Comparison of ENCODE assay signal across 2 cellular contexts in the genomic region with DNA sequence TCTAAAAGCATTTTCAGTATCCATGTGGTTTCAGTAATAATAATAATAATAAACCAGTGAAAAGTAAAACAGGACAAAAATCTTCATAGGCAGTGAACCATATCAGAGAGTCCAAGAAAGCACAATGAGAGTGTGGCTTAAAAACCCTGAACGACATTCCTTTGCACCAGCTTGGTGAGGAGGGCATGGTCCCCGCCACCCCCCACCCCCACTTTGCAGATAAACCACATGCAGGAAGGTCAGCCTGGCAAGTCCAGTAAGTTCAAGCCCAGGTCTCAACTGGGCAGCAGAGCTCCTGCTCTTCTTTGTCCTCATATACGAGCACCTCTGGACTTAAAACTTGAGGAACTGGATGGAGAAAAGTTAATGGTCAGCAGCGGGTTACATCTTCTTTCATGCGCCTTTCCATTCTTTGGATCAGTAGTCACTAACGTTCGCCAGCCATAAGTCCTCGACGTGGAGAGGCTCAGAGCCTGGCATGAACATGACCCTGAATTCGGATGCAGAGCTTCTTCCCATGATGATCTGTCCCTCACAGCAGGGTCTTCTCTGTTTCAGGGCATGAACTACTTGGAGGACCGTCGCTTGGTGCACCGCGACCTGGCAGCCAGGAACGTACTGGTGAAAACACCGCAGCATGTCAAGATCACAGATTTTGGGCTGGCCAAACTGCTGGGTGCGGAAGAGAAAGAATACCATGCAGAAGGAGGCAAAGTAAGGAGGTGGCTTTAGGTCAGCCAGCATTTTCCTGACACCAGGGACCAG.
TF ChIP-seq lines count a peak whose summit lies in the region.

No MANE protein-coding gene starts in this region.

TF ChIP-seq in SK-N-SH, 30 proteins besides CTCF, POLR2A, EP300 and RAD21 (continued from another document):
- TF ChIP-seq RFX5 (IDR thresholded peaks at IDR 0.05; ENCODE audit: low read length), result no peak
- no peak for TF ChIP-seq TCF12 (IDR thresholded peaks at IDR 0.05)
- TF ChIP-seq ELF1 (IDR thresholded peaks at IDR 0.05), result no peak
- TF ChIP-seq POLR2AphosphoS5 (IDR thresholded peaks at IDR 0.05; ENCODE audit: low read depth, low read length), result no peak
- TF ChIP-seq TEAD4 (IDR thresholded peaks at IDR 0.05; ENCODE audit: borderline replicate concordance, insufficient read depth), result no peak

TF ChIP-seq in SK-N-SH treated with all-trans-retinoic acid at 6 μM for 48 hours, 23 proteins besides CTCF, POLR2A, EP300 and RAD21 (continued from another document):
- TF ChIP-seq, protein P1, sequence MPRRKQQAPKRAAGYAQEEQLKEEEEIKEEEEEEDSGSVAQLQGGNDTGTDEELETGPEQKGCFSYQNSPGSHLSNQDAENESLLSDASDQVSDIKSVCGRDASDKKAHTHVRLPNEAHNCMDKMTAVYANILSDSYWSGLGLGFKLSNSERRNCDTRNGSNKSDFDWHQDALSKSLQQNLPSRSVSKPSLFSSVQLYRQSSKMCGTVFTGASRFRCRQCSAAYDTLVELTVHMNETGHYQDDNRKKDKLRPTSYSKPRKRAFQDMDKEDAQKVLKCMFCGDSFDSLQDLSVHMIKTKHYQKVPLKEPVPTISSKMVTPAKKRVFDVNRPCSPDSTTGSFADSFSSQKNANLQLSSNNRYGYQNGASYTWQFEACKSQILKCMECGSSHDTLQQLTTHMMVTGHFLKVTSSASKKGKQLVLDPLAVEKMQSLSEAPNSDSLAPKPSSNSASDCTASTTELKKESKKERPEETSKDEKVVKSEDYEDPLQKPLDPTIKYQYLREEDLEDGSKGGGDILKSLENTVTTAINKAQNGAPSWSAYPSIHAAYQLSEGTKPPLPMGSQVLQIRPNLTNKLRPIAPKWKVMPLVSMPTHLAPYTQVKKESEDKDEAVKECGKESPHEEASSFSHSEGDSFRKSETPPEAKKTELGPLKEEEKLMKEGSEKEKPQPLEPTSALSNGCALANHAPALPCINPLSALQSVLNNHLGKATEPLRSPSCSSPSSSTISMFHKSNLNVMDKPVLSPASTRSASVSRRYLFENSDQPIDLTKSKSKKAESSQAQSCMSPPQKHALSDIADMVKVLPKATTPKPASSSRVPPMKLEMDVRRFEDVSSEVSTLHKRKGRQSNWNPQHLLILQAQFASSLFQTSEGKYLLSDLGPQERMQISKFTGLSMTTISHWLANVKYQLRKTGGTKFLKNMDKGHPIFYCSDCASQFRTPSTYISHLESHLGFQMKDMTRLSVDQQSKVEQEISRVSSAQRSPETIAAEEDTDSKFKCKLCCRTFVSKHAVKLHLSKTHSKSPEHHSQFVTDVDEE (CRISPR knock-in tag; IDR thresholded peaks at IDR 0.05), result no peak
